ENCODE assay signal across 8 cellular contexts in the genomic region with DNA sequence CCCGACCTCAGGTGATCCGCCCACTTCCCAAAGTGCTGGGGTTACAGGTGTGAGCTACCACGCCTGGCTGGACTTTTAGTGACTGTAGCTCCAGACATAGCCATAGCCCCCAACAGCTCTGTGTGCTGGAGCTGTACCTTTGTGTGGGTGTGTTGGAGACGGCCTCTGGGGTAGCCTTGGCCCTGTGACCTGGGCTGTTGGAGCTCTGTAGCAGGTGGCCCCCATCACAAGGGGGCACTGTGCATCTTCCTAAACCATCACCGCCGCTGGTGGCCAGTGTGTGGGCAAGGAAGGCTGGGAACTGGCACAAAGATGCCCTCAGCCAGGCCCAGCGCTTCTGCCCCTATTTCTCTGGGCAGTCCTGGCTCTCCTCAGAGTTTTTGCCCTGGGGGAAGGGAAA. TPM values are rescaled to one million over a fixed set of nuclear protein-coding genes. Genes with fewer than 3 reads are reported as not detected.
DNase-seq lines count a peak whose midpoint lies in the region; ATAC-seq and TF ChIP-seq lines count a peak whose summit lies in the region.

No MANE protein-coding gene starts in this region.

- H3K4me3 ChIP-seq in OCI-LY7 (ENCODE audit: low read depth, low read length, poor library complexity, severe bottlenecking) = no peak overlapping the region
- no peak overlapping the region for H3K4me3 ChIP-seq in astrocyte of the spinal cord (ENCODE audit: low read depth, low read length)

- H3K9me3 ChIP-seq in OCI-LY7 (ENCODE audit: low read length) = no peaks in the 10 kb centered on the region

- H3K36me3 ChIP-seq in OCI-LY7 (ENCODE audit: insufficient read depth, low read length) = no peaks in the 10 kb centered on the region

- H3K79me2 ChIP-seq in OCI-LY7 (ENCODE audit: insufficient read depth, low read depth, low read length) = no peaks in the 10 kb centered on the region

- in situ Hi-C loops in astrocyte of the spinal cord (cut with HindIII; ENCODE audit: low sequenced_read_pairs) = no loop called here

- peak; percentile 8 for DNase-seq in CD1c-positive myeloid dendritic cell (ENCODE audit: extremely low spot score)
- peak; percentile 71 for DNase-seq in H4 (ENCODE audit: low spot score)
- peak; percentile 41 for DNase-seq in OCI-LY7 (ENCODE audit: low spot score)
- no peak for DNase-seq in astrocyte of the spinal cord (ENCODE audit: low read depth, low spot score)
- peak; percentile 82 for DNase-seq in islet precursor cell
- peak; percentile 38 to 51 for DNase-seq in stimulated activated naive CD8-positive, alpha-beta T cell treated with anti-CD3 and anti-CD28 coated beads, Interleukin-15, amount 100 ng/mL, for 72 hours
- DNase-seq in NK-92 (lab: John Stamatoyannopoulos, UW; ENCODE audit: unreplicated experiment) = no peak

- ATAC-seq in stimulated activated naive CD8-positive, alpha-beta T cell treated with anti-CD3 and anti-CD28 coated beads, Interleukin-15, amount 100 ng/mL, for 72 hours = peak; percentile 87
- ATAC-seq in GM21786 (IDR thresholded peaks at IDR 0.05; ENCODE audit: unreplicated experiment) = no peak

- H3K27me3 Mint-ChIP-seq in stimulated activated naive CD8-positive, alpha-beta T cell treated with anti-CD3 and anti-CD28 coated beads, Interleukin-15, amount 100 ng/mL, for 72 hours = no peaks in the 10 kb centered on the region

- H3K9me2 ChIP-seq in OCI-LY7 (ENCODE audit: insufficient read depth, low read length) = no peaks in the 10 kb centered on the region

- intact Hi-C loops in OCI-LY7 (cut with micrococcal nuclease; ENCODE audit: unreplicated experiment) = loop anchor here (1.0 kb wide), 1 partner anchor 94 kb away; no protein-coding TSS in a partner anchor

- H3K27ac Mint-ChIP-seq in stimulated activated naive CD8-positive, alpha-beta T cell treated with anti-CD3 and anti-CD28 coated beads, Interleukin-15, amount 100 ng/mL, for 72 hours = no peak overlapping the region

- BruUV-seq in OCI-LY7 (replicated peaks; lab: Mats Ljungman, UMichigan) = no TSS peak

- no peaks in the 10 kb centered on the region for H3K4me1 ChIP-seq in OCI-LY7 (ENCODE audit: insufficient read depth, low read length, poor library complexity, severe bottlenecking)

- no peak overlapping the region for H3K4me2 ChIP-seq in OCI-LY7 (ENCODE audit: low read length)

- CTCF ChIA-PET in OCI-LY7 (lab: Charles Lee; ENCODE audit: unreplicated experiment) = no interaction called here

- no peak overlapping the region for H3K4me3 Mint-ChIP-seq in stimulated activated naive CD8-positive, alpha-beta T cell treated with anti-CD3 and anti-CD28 coated beads, Interleukin-15, amount 100 ng/mL, for 72 hours

- H2AFZ ChIP-seq in OCI-LY7 (ENCODE audit: low read length) = no peak overlapping the region

- no peak overlapping the region for H3K27ac ChIP-seq in OCI-LY7 (ENCODE audit: low read depth, low read length, poor library complexity, severe bottlenecking)

- no peaks in the 10 kb centered on the region for H3K9me3 Mint-ChIP-seq in stimulated activated naive CD8-positive, alpha-beta T cell treated with anti-CD3 and anti-CD28 coated beads, Interleukin-15, amount 100 ng/mL, for 72 hours

- POLR2A ChIA-PET in OCI-LY7 (lab: Charles Lee) = no interaction called here

- TF ChIP-seq CTCF in OCI-LY7 (conservative IDR thresholded peaks at IDR 0.05; ENCODE audit: low read length) (peak; percentile 70), astrocyte of the spinal cord (IDR thresholded peaks at IDR 0.05; ENCODE audit: low read depth, low read length) (peak; percentile 52)

- no peaks in the 10 kb centered on the region for H3K4me1 Mint-ChIP-seq in stimulated activated naive CD8-positive, alpha-beta T cell treated with anti-CD3 and anti-CD28 coated beads, Interleukin-15, amount 100 ng/mL, for 72 hours

- H4K20me1 ChIP-seq in OCI-LY7 (ENCODE audit: insufficient read depth, low read length) = no peaks in the 10 kb centered on the region

RNA-seq across cellular contexts. Expression of a gene that starts 38.4 kb away (rescaled TPM):
- total RNA-seq in H4 (2014; rRNA removed; shearing (Covaris generic)) = 0.35 and 0.45 TPM in 2 replicates
- not detected in 2 replicates for total RNA-seq in OCI-LY7 (2014; rRNA removed; shearing (Covaris generic))
- total RNA-seq in OCI-LY7 (2022) = not detected in 2 replicates

Comparison
In these comparisons a context has a peak if more than half of its experiments do, and no peak if none do; other contexts are left out.
1. DNase-seq: peak in CD1c-positive myeloid dendritic cell (single experiment), H4 (single experiment), OCI-LY7 (single experiment), islet precursor cell (single experiment) and stimulated activated naive CD8-positive, alpha-beta T cell treated with anti-CD3 and anti-CD28 coated beads, Interleukin-15, amount 100 ng/mL, for 72 hours (2 of 2); none in astrocyte of the spinal cord (single experiment) and NK-92 (single experiment).